In genomic region chr7:47663841-47664240, GRCh38 we compare ENCODE assay signal across 2 cellular contexts.
TF ChIP-seq lines count a peak whose summit lies in the region.

No MANE protein-coding gene starts in this region.

TF ChIP-seq in A549, 52 proteins besides CTCF, POLR2A, EP300 and RAD21:
- TF ChIP-seq, protein P1, sequence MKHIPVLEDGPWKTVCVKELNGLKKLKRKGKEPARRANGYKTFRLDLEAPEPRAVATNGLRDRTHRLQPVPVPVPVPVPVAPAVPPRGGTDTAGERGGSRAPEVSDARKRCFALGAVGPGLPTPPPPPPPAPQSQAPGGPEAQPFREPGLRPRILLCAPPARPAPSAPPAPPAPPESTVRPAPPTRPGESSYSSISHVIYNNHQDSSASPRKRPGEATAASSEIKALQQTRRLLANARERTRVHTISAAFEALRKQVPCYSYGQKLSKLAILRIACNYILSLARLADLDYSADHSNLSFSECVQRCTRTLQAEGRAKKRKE (CRISPR knock-in tag; IDR thresholded peaks at IDR 0.05; ENCODE audit: low read depth), result no peak
- TF ChIP-seq RCOR1 (IDR thresholded peaks at IDR 0.05; ENCODE audit: low read depth, low read length), result no peak
- no peak for TF ChIP-seq FOSB (CRISPR knock-in tag; IDR thresholded peaks at IDR 0.05)
- no peak for TF ChIP-seq NPAS2 (CRISPR knock-in tag; IDR thresholded peaks at IDR 0.05; ENCODE audit: borderline replicate concordance)
- no peak for TF ChIP-seq SREBF2 (IDR thresholded peaks at IDR 0.05)
- TF ChIP-seq, protein P2, sequence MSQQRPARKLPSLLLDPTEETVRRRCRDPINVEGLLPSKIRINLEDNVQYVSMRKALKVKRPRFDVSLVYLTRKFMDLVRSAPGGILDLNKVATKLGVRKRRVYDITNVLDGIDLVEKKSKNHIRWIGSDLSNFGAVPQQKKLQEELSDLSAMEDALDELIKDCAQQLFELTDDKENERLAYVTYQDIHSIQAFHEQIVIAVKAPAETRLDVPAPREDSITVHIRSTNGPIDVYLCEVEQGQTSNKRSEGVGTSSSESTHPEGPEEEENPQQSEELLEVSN (IDR thresholded peaks at IDR 0.05; ENCODE audit: borderline replicate concordance, low read depth), result no peak
- TF ChIP-seq ZNF302 (CRISPR knock-in tag; IDR thresholded peaks at IDR 0.05), result no peak
- no peak for TF ChIP-seq JUN (IDR thresholded peaks at IDR 0.05)
- TF ChIP-seq PHF8 (IDR thresholded peaks at IDR 0.05; ENCODE audit: borderline replicate concordance, low read depth), result no peak
- TF ChIP-seq EHF (CRISPR knock-in tag; IDR thresholded peaks at IDR 0.05), result no peak
- no peak for TF ChIP-seq FOSL2 (IDR thresholded peaks at IDR 0.05)
- no peak for TF ChIP-seq FOSL2 (CRISPR knock-in tag; IDR thresholded peaks at IDR 0.05)
- TF ChIP-seq KDM5A (IDR thresholded peaks at IDR 0.05), result no peak
- no peak for TF ChIP-seq MYC (IDR thresholded peaks at IDR 0.05; ENCODE audit: borderline replicate concordance, low read length)
- no peak for TF ChIP-seq USF2 (IDR thresholded peaks at IDR 0.05)
- no peak for TF ChIP-seq HOXA7 (CRISPR knock-in tag; IDR thresholded peaks at IDR 0.05)
- no peak for TF ChIP-seq HMGXB4 (CRISPR knock-in tag; IDR thresholded peaks at IDR 0.05; ENCODE audit: borderline replicate concordance)
- TF ChIP-seq RNF2 (IDR thresholded peaks at IDR 0.05; ENCODE audit: borderline replicate concordance, low read depth), result no peak
- no peak for TF ChIP-seq GATA3 (IDR thresholded peaks at IDR 0.05; ENCODE audit: borderline replicate concordance)
- TF ChIP-seq EHMT2 (IDR thresholded peaks at IDR 0.05; ENCODE audit: low read depth), result no peak
- TF ChIP-seq CBX2 (IDR thresholded peaks at IDR 0.05; ENCODE audit: borderline replicate concordance, low read depth), result no peak

TF ChIP-seq in IMR-90, 13 proteins besides CTCF, POLR2A, EP300 and RAD21 (continued from another document):
- TF ChIP-seq BHLHE40 (IDR thresholded peaks at IDR 0.05; ENCODE audit: low read depth, low read length), result no peak
- TF ChIP-seq NFE2L2 (IDR thresholded peaks at IDR 0.05; ENCODE audit: low read depth, low read length), result no peak
- no peak for TF ChIP-seq MAFK (IDR thresholded peaks at IDR 0.05; ENCODE audit: low read depth, low read length)
- no peak for TF ChIP-seq CHD1 (IDR thresholded peaks at IDR 0.05; ENCODE audit: low read depth, low read length)
- TF ChIP-seq, protein P3, sequence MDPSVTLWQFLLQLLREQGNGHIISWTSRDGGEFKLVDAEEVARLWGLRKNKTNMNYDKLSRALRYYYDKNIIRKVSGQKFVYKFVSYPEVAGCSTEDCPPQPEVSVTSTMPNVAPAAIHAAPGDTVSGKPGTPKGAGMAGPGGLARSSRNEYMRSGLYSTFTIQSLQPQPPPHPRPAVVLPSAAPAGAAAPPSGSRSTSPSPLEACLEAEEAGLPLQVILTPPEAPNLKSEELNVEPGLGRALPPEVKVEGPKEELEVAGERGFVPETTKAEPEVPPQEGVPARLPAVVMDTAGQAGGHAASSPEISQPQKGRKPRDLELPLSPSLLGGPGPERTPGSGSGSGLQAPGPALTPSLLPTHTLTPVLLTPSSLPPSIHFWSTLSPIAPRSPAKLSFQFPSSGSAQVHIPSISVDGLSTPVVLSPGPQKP (IDR thresholded peaks at IDR 0.05; ENCODE audit: borderline replicate concordance, low read depth, low read length), result no peak
- no peak for TF ChIP-seq USF2 (IDR thresholded peaks at IDR 0.05; ENCODE audit: low read depth, low read length)
- TF ChIP-seq MXI1 (IDR thresholded peaks at IDR 0.05; ENCODE audit: borderline replicate concordance, low read depth, low read length), result no peak
- no peak for TF ChIP-seq MAZ (IDR thresholded peaks at IDR 0.05; ENCODE audit: borderline replicate concordance, low read depth, low read length)
